ENCODE assay signal across 19 cellular contexts in genomic region chr20:53336892-53337291, GRCh38.
A peak's percentile ranks its signal among the peaks of the same experiment; 100 is the strongest.
DNase-seq lines count a peak whose midpoint lies in the region; ATAC-seq, FAIRE-seq and TF ChIP-seq lines count a peak whose summit lies in the region.
"Had no signal": no experiment of that assay in that cellular context is flagged by ENCODE, and none has a peak within 500 bp of the region (broad histone marks: within the 10 kb centered on the region; RNA-seq: fewer than 3 reads in every experiment).

No MANE protein-coding gene starts in this region.

- POLR2A ChIA-PET in HepG2 (lab: Yijun Ruan, JAX) = no interaction called here
- POLR2A ChIA-PET in H1 (lab: Charles Lee; ENCODE audit: partially characterized antibody) = no interaction called here
- POLR2A ChIA-PET in activated CD4-positive, alpha-beta memory T cell treated with anti-CD3 and anti-CD28 coated beads, Interleukin-2, amount 10 ng/mL, durations not matched to agents 7 days and 5 days (lab: Charles Lee) = no interaction called here

- H2BK20ac ChIP-seq in H1 (ENCODE audit: low read length) = no peak overlapping the region

- FAIRE-seq in HepG2 (lab: Jason Lieb, UNC) (no peak), H1 (lab: Jason Lieb, UNC) (no peak)

- in situ Hi-C loops in HepG2 (cut with HindIII; ENCODE audit: extremely low pct_ligation_motif_present, low pct_unique_long_range_greater_than_20kb) = no loop called here

- BruUV-seq in HepG2 (replicated peaks; lab: Mats Ljungman, UMichigan) = no TSS peak

- H3K79me2 ChIP-seq in HepG2 (ENCODE audit: insufficient read depth, low read length) (no peaks in the 10 kb centered on the region), OCI-LY3 (ENCODE audit: low read length) (no peaks in the 10 kb centered on the region), H1 (ENCODE audit: control insufficient read depth in 1 of 2, insufficient read depth in 2 of 2, low read length in 2 of 2) (no peaks in the 10 kb centered on the region)

- H2AFZ ChIP-seq in HepG2 (ENCODE audit: low read length) (no peak overlapping the region), OCI-LY3 (ENCODE audit: low read depth, low read length) (no peak overlapping the region), H1 (ENCODE audit: low read length) (no peak overlapping the region)

- 5% methylated on average over 3 of the region's 3 CpGs for WGBS in HepG2 (ENCODE audit: low lambda C conversion rate)
- WGBS in right lobe of liver (ENCODE audit: insufficient coverage, low coverage, low lambda C conversion rate, missing lambda C conversion rate) = 81% methylated on average over 3 of the region's 3 CpGs
- 76% methylated on average over 3 of the region's 3 CpGs; no CpG with 5 or more reads in 1 of the 2 experiments for WGBS in H1 (ENCODE audit: extremely low coverage in 1 of 2, insufficient coverage in 1 of 2, insufficient read length in 1 of 2, insufficient replicate concordance in 2 of 2, low coverage in 1 of 2, low lambda C conversion rate in 2 of 2, missing lambda C conversion rate in 1 of 2), 2 experiments

- H3K9me3 ChIP-seq in HepG2 (ENCODE audit: low read length) (no peaks in the 10 kb centered on the region), right lobe of liver (no peaks in the 10 kb centered on the region), OCI-LY3 (ENCODE audit: insufficient read depth, low read length) (no peaks in the 10 kb centered on the region), H1 (ENCODE audit: insufficient read depth in 2 of 2, low read depth in 1 of 2, low read length in 1 of 2) (no peaks in the 10 kb centered on the region)
- H3K9me3 ChIP-seq: Peyer's patch had no signal

- H4K8ac ChIP-seq in H1 (ENCODE audit: extremely low read depth, insufficient read depth, low read length) = no peak overlapping the region

- H3K4me3 ChIP-seq in HepG2 (replicated peaks in 1 of 3; ENCODE audit: insufficient read depth in 1 of 3, low read depth in 2 of 3, low read length in 3 of 3) (no peak overlapping the region), right lobe of liver (no peak overlapping the region), OCI-LY3 (ENCODE audit: low read length) (no peak overlapping the region), H1 (ENCODE audit: extremely low read depth in 1 of 4, insufficient read depth in 2 of 4, low read depth in 3 of 4, low read length in 4 of 4) (no peak overlapping the region)
- H3K4me3 ChIP-seq: Peyer's patch had no signal

- H3K18ac ChIP-seq in H1 (ENCODE audit: extremely low read depth, low read length) = no peak overlapping the region

- no peak overlapping the region for H4K5ac ChIP-seq in H1 (ENCODE audit: insufficient read length, low read depth, low read length)

- no peak overlapping the region for H2BK12ac ChIP-seq in H1 (ENCODE audit: low read depth, low read length)

- DNase-seq in HepG2 (ENCODE audit: low spot score) (no peak), right lobe of liver (no peak), H1 (ENCODE audit: low read depth in 1 of 2, low spot score in 2 of 2) (no peak), HFFc6 (no peak), NCI-H2196 (lab: John Stamatoyannopoulos, UW; ENCODE audit: unreplicated experiment) (no peak), iPS-NIHi11 (ENCODE audit: low spot score) (no peak)
- DNase-seq in activated CD4-positive, alpha-beta memory T cell treated with anti-CD3 and anti-CD28 coated beads, Interleukin-2, amount 10 ng/mL, durations not matched to agents 7 days and 5 days = no peak
- DNase-seq: CD4-positive, CD25-positive, alpha-beta regulatory T cell; HCEC 1CT; MM.1S; NCI-H1092 treated with DMSO at 0.1 percent for 48 hours; NCI-H1694; NCI-H2107; NCI-H69; Peyer's patch; SHP77; T-helper 17 cell had no signal

- CTCF ChIA-PET in HepG2 (lab: Yijun Ruan, JAX; ENCODE audit: low intra/inter-chr PET ratio, low total read pairs) (no interaction called here), H1 (lab: Charles Lee; ENCODE audit: partially characterized antibody) (interaction anchor here (1.0 to 1.9 kb wide), 4 partner anchors 10 to 469 kb away, joined by 3 to 7 read pairs (median 4); no protein-coding TSS in a partner anchor)
- CTCF ChIA-PET in activated CD4-positive, alpha-beta memory T cell treated with anti-CD3 and anti-CD28 coated beads, Interleukin-2, amount 10 ng/mL, durations not matched to agents 7 days and 5 days (lab: Charles Lee) = no interaction called here

- H3K4me3 Mint-ChIP-seq in HFFc6 = no peak overlapping the region
- no peak overlapping the region for H3K4me3 Mint-ChIP-seq in activated CD4-positive, alpha-beta memory T cell treated with anti-CD3 and anti-CD28 coated beads, Interleukin-2, amount 10 ng/mL, durations not matched to agents 7 days and 5 days
- H3K4me3 Mint-ChIP-seq: CD4-positive, CD25-positive, alpha-beta regulatory T cell; T-helper 17 cell had no signal

- H3K14ac ChIP-seq in H1 (ENCODE audit: insufficient read length) = no peak overlapping the region

- H3K27ac Mint-ChIP-seq in HFFc6 = no peak overlapping the region
- no peak overlapping the region for H3K27ac Mint-ChIP-seq in activated CD4-positive, alpha-beta memory T cell treated with anti-CD3 and anti-CD28 coated beads, Interleukin-2, amount 10 ng/mL, durations not matched to agents 7 days and 5 days
- H3K27ac Mint-ChIP-seq: CD4-positive, CD25-positive, alpha-beta regulatory T cell; T-helper 17 cell had no signal

- peaks cover 1% of the 10 kb centered on the region; the same call in 1 of the 2 replicates for H3K27me3 Mint-ChIP-seq in HFFc6 (ENCODE audit: insufficient read depth)
- H3K27me3 Mint-ChIP-seq in activated CD4-positive, alpha-beta memory T cell treated with anti-CD3 and anti-CD28 coated beads, Interleukin-2, amount 10 ng/mL, durations not matched to agents 7 days and 5 days = no peaks in the 10 kb centered on the region
- H3K27me3 Mint-ChIP-seq: CD4-positive, CD25-positive, alpha-beta regulatory T cell; T-helper 17 cell had no signal

- H4K91ac ChIP-seq in H1 (replicated peaks; ENCODE audit: insufficient read length, low read length) = no peak overlapping the region

- H3K4me2 ChIP-seq in HepG2 (ENCODE audit: low read depth, low read length) (no peak overlapping the region), OCI-LY3 (ENCODE audit: low read length) (no peak overlapping the region), H1 (ENCODE audit: insufficient read depth in 1 of 2, low read depth in 2 of 2, low read length in 2 of 2) (no peak overlapping the region)
- H3K4me2 ChIP-seq: KMS-11 had no signal

- no peaks in the 10 kb centered on the region for H4K20me1 ChIP-seq in HepG2 (ENCODE audit: insufficient read depth, low read length)
- no peaks in the 10 kb centered on the region for H4K20me1 ChIP-seq in OCI-LY3 (ENCODE audit: insufficient read depth, low read length)
- no peaks in the 10 kb centered on the region for H4K20me1 ChIP-seq in H1 (replicated peaks in 1 of 2; ENCODE audit: control insufficient read depth in 1 of 2, insufficient read depth in 2 of 2, low read length in 2 of 2)

- H3K27ac ChIP-seq in HepG2 (ENCODE audit: extremely low read length, insufficient read depth, low read length) (no peak overlapping the region), right lobe of liver (no peak overlapping the region), OCI-LY3 (ENCODE audit: low read length) (no peak overlapping the region), H1 (ENCODE audit: low read depth, low read length) (no peak overlapping the region)
- H3K27ac ChIP-seq: KMS-11, Peyer's patch had no signal

- TF ChIP-seq RAD21 in HepG2 (CRISPR knock-in tag; IDR thresholded peaks at IDR 0.05) (no peak), H1 (IDR thresholded peaks at IDR 0.05 in 1 of 2, conservative IDR thresholded peaks at IDR 0.05 in 1 of 2; ENCODE audit: low read depth in 2 of 2, low read length in 2 of 2) (peak; percentile 45 to 56)

- TF ChIP-seq CTCF in HepG2 (CRISPR knock-in tag; IDR thresholded peaks at IDR 0.05) (0 out of 2 replicates have a peak, but pooled peaks have one; percentile 10), right lobe of liver (IDR thresholded peaks at IDR 0.05) (no peak), OCI-LY3 (IDR thresholded peaks at IDR 0.05; ENCODE audit: low read depth, low read length) (peak; percentile 36; the same call in 1 of the 2 replicates), H1 (IDR thresholded peaks at IDR 0.05; ENCODE audit: control extremely low read depth in 1 of 3, insufficient read depth in 1 of 3, low read depth in 1 of 3, low read length in 3 of 3) (peak in 2 of 3 experiments; percentile 12 to 19; a peak in 3 of 4 replicates), HFFc6 (IDR thresholded peaks at IDR 0.05) (no peak)

- TF ChIP-seq EP300 in HepG2 (IDR thresholded peaks at IDR 0.05; ENCODE audit: low read depth in 2 of 2, low read length in 2 of 2) (no peak), HepG2 (CRISPR knock-in tag; IDR thresholded peaks at IDR 0.05; ENCODE audit: borderline replicate concordance) (no peak), H1 (IDR thresholded peaks at IDR 0.05; ENCODE audit: borderline replicate concordance in 1 of 2, low read depth in 2 of 2, low read length in 2 of 2) (no peak)

- no peak overlapping the region for H2BK15ac ChIP-seq in H1 (ENCODE audit: low read length)

- H3K4me1 Mint-ChIP-seq in HFFc6 (ENCODE audit: low read depth) = peaks cover 2% of the 10 kb centered on the region
- H3K4me1 Mint-ChIP-seq in activated CD4-positive, alpha-beta memory T cell treated with anti-CD3 and anti-CD28 coated beads, Interleukin-2, amount 10 ng/mL, durations not matched to agents 7 days and 5 days = no peaks in the 10 kb centered on the region
- H3K4me1 Mint-ChIP-seq: CD4-positive, CD25-positive, alpha-beta regulatory T cell; T-helper 17 cell had no signal

- H2BK120ac ChIP-seq in H1 (replicated peaks; ENCODE audit: low read depth, low read length) = no peak overlapping the region

- H2AK5ac ChIP-seq in H1 (ENCODE audit: low read depth, low read length) = no peak overlapping the region

- peaks cover 0 to 2% of the 10 kb centered on the region in 2 experiments; a peak in 1 of 5 replicates for H3K27me3 ChIP-seq in HepG2 (ENCODE audit: control insufficient read depth in 1 of 2, insufficient read depth in 2 of 2, low read length in 2 of 2)
- H3K27me3 ChIP-seq in right lobe of liver = no peaks in the 10 kb centered on the region
- H3K27me3 ChIP-seq in OCI-LY3 (ENCODE audit: low read depth, low read length) = no peaks in the 10 kb centered on the region
- no peaks in the 10 kb centered on the region for H3K27me3 ChIP-seq in H1 (replicated peaks in 1 of 4; ENCODE audit: control insufficient read depth in 3 of 4, extremely low read depth in 1 of 4, insufficient read depth in 3 of 4, low read length in 3 of 4)
- H3K27me3 ChIP-seq: Peyer's patch had no signal

- ATAC-seq in HepG2 (no peak; the same call in 2 of the 3 replicates), right lobe of liver (no peak)
- ATAC-seq: T-helper 17 cell had no signal

- no peaks in the 10 kb centered on the region for H3K23me2 ChIP-seq in H1 (ENCODE audit: low read depth, low read length)

- no peaks in the 10 kb centered on the region for H3K4me1 ChIP-seq in HepG2 (ENCODE audit: insufficient read depth, low read length)
- no peaks in the 10 kb centered on the region for H3K4me1 ChIP-seq in right lobe of liver
- H3K4me1 ChIP-seq in OCI-LY3 (ENCODE audit: low read length) = no peaks in the 10 kb centered on the region; the same call in 1 of the 2 replicates
- H3K4me1 ChIP-seq in H1 (replicated peaks in 1 of 4; ENCODE audit: control insufficient read depth in 3 of 4, insufficient read depth in 4 of 4, low read length in 3 of 4) = peaks cover 0 to under 1% (median 0%) of the 10 kb centered on the region in 4 experiments; a peak in 2 of 7 replicates

- H3K36me3 ChIP-seq in HepG2 (replicated peaks in 1 of 2; ENCODE audit: control insufficient read depth in 1 of 2, insufficient read depth in 2 of 2, low read length in 2 of 2) (no peaks in the 10 kb centered on the region), right lobe of liver (no peaks in the 10 kb centered on the region), OCI-LY3 (replicated peaks; ENCODE audit: low read depth, low read length) (no peaks in the 10 kb centered on the region), H1 (ENCODE audit: control insufficient read depth in 2 of 4, insufficient read depth in 4 of 4, low read length in 3 of 4) (no peaks in the 10 kb centered on the region)
- H3K36me3 ChIP-seq: Peyer's patch had no signal

- H3K36me3 Mint-ChIP-seq in HFFc6 (ENCODE audit: low read depth) = 0 out of 2 replicates have a peak, but pooled peaks cover 7% of the 10 kb centered on the region
- H3K36me3 Mint-ChIP-seq in activated CD4-positive, alpha-beta memory T cell treated with anti-CD3 and anti-CD28 coated beads, Interleukin-2, amount 10 ng/mL, durations not matched to agents 7 days and 5 days (ENCODE audit: low read depth) = no peaks in the 10 kb centered on the region
- H3K36me3 Mint-ChIP-seq: CD4-positive, CD25-positive, alpha-beta regulatory T cell had no signal

- peaks cover 19% of the 10 kb centered on the region for H3K9me3 Mint-ChIP-seq in HFFc6
- no peaks in the 10 kb centered on the region for H3K9me3 Mint-ChIP-seq in activated CD4-positive, alpha-beta memory T cell treated with anti-CD3 and anti-CD28 coated beads, Interleukin-2, amount 10 ng/mL, durations not matched to agents 7 days and 5 days

- intact Hi-C loops in HepG2 (cut with micrococcal nuclease; ENCODE audit: unreplicated experiment) (no loop called here), right lobe of liver (cut with DNase I) (no loop called here)

- no peak overlapping the region for H3K23ac ChIP-seq in H1 (ENCODE audit: insufficient read length)

- H3K79me1 ChIP-seq in H1 (ENCODE audit: low read depth, low read length) = no peaks in the 10 kb centered on the region

- no peak overlapping the region for H3K9ac ChIP-seq in HepG2 (ENCODE audit: insufficient read depth, low read depth, low read length)
- H3K9ac ChIP-seq in OCI-LY3 (ENCODE audit: low read length) = no peak overlapping the region
- no peak overlapping the region for H3K9ac ChIP-seq in H1 (replicated peaks in 1 of 4; ENCODE audit: extremely low read depth in 1 of 4, low read depth in 3 of 4, low read length in 3 of 4)
- H3K9ac ChIP-seq: KMS-11 had no signal

- no peak overlapping the region for H3K4ac ChIP-seq in H1 (replicated peaks; ENCODE audit: insufficient read length, low read depth, low read length)

- TF ChIP-seq POLR2A in HepG2 (IDR thresholded peaks at IDR 0.05; ENCODE audit: insufficient read depth in 1 of 2, low read depth in 2 of 2, low read length in 2 of 2) (no peak), right lobe of liver (IDR thresholded peaks at IDR 0.05) (no peak), H1 (IDR thresholded peaks at IDR 0.05; ENCODE audit: control extremely low read depth in 1 of 2, low read depth in 2 of 2, low read length in 2 of 2) (no peak)

- H2BK5ac ChIP-seq in H1 (ENCODE audit: low read depth, low read length) = no peak overlapping the region

- H3K56ac ChIP-seq in H1 (replicated peaks; ENCODE audit: insufficient read length, low read depth, low read length) = no peak overlapping the region

Comparison
In these comparisons a context has a peak if more than half of its experiments do, and no peak if none do; other contexts are left out.
1. CTCF ChIP-seq: peak in HepG2 (single experiment), OCI-LY3 (single experiment) and H1 (2 of 3); none in right lobe of liver (0 of 4) and HFFc6 (single experiment).
2. Of the 41 proteins assayed by ChIP-seq in both HepG2 and H1: peak only in HepG2: none; only in H1: RAD21; in both: CTCF; in neither: 39.